In the genomic region with DNA sequence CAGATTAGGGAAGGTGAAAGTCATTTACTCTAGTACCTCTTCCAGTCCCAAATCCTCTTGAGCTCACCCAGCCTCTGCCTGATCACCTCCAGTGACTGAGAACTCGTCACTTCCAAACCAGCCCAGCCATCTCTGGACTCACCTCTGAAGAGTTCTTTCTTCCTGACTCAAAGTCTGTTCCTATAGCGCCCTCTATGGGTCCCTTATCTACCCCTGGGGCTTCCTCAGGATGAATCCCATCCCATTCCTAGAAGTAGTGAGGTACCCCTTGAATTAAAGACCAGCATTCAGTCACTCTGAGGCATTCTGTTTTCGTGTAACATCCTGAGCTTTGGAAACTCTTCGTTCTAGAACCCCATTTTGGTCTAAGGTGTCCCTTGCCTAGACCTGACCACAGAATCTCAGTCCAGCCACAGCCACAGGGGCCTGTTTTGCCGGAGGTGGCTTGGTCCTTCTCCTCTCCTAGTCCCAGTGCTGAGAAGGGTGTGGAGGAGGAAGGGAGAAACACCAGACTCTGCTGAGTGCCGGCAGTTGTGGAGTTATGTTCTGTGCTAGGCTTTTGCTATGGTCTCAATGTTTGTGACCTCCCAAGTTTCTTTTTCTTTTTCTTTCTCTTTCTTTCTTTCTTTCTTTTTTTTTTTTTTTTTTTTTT, we compare ENCODE assay signal across 9 cellular contexts. TPM values are rescaled to one million over a fixed set of nuclear protein-coding genes. Genes with fewer than 3 reads are reported as not detected.
A peak's percentile ranks its signal among the peaks of the same experiment; 100 is the strongest.
DNase-seq lines count a peak whose midpoint lies in the region; ATAC-seq, FAIRE-seq and TF ChIP-seq lines count a peak whose summit lies in the region.
"Had no signal": no experiment of that assay in that cellular context is flagged by ENCODE, and none has a peak within 500 bp of the region (broad histone marks: within the 10 kb centered on the region; RNA-seq: fewer than 3 reads in every experiment).

No MANE protein-coding gene starts in this region.

- H3K9me3 ChIP-seq in uterus, result no peaks in the 10 kb centered on the region

- no peak overlapping the region for H3K27ac ChIP-seq in uterus

- H3K36me3 Mint-ChIP-seq in activated naive CD8-positive, alpha-beta T cell treated with anti-CD3 and anti-CD28 coated beads for 36 hours, result no peaks in the 10 kb centered on the region

- TF ChIP-seq POLR2A in uterus (IDR thresholded peaks at IDR 0.05), result no peak

- no peak for FAIRE-seq in frontal cortex (lab: Jason Lieb, UNC)

- intact Hi-C loops in uterus (cut with DNase I; ENCODE audit: low total_unique reads), result no loop called here

- ATAC-seq in HG02798 (IDR thresholded peaks at IDR 0.05; ENCODE audit: poor library complexity, unreplicated experiment), result no peak

- H3K4me3 Mint-ChIP-seq in activated naive CD8-positive, alpha-beta T cell treated with anti-CD3 and anti-CD28 coated beads for 36 hours, result no peak overlapping the region
- H3K4me3 Mint-ChIP-seq: activated B cell treated with CpG ODN at 0.5 μM for 24 hours had no signal

- H3K4me3 ChIP-seq in LNCaP clone FGC (ENCODE audit: low read depth, low read length) (no peak overlapping the region), uterus (no peak overlapping the region)

- peaks cover 4% of the 10 kb centered on the region for H3K27me3 Mint-ChIP-seq in activated naive CD8-positive, alpha-beta T cell treated with anti-CD3 and anti-CD28 coated beads for 36 hours

- no peaks in the 10 kb centered on the region for H3K36me3 ChIP-seq in uterus

- H3K27me3 ChIP-seq in uterus, result no peaks in the 10 kb centered on the region

- TF ChIP-seq CTCF in LNCaP clone FGC (IDR thresholded peaks at IDR 0.05; ENCODE audit: control insufficient read depth, extremely low read depth, insufficient read depth) (peak; percentile 42), uterus (IDR thresholded peaks at IDR 0.05) (no peak)

- peak; percentile 55 for DNase-seq in EH (ENCODE audit: low read depth)
- DNase-seq in LNCaP clone FGC (ENCODE audit: low read depth), result no peak
- peak; percentile 33 for DNase-seq in RPMI8226
- DNase-seq in iPS-NIHi11 (ENCODE audit: low spot score), result peak; percentile 70
- no peak for DNase-seq in activated naive CD8-positive, alpha-beta T cell treated with anti-CD3 and anti-CD28 coated beads for 36 hours
- DNase-seq in frontal cortex (ENCODE audit: low spot score in 2 of 2), result no peak
- no peak for DNase-seq in uterus
- DNase-seq: activated B cell treated with CpG ODN at 0.5 μM for 24 hours had no signal

- H3K9me3 Mint-ChIP-seq in activated naive CD8-positive, alpha-beta T cell treated with anti-CD3 and anti-CD28 coated beads for 36 hours, result no peaks in the 10 kb centered on the region
- H3K9me3 Mint-ChIP-seq: activated B cell treated with CpG ODN at 0.5 μM for 24 hours had no signal

- no peaks in the 10 kb centered on the region for H3K4me1 Mint-ChIP-seq in activated naive CD8-positive, alpha-beta T cell treated with anti-CD3 and anti-CD28 coated beads for 36 hours

- no peak overlapping the region for H3K27ac Mint-ChIP-seq in activated naive CD8-positive, alpha-beta T cell treated with anti-CD3 and anti-CD28 coated beads for 36 hours
- H3K27ac Mint-ChIP-seq: activated B cell treated with CpG ODN at 0.5 μM for 24 hours had no signal

- no peaks in the 10 kb centered on the region for H3K4me1 ChIP-seq in uterus

RNA-seq across cellular contexts. Expression of a gene that starts 32.7 kb away (rescaled TPM):
- total RNA-seq in activated naive CD8-positive, alpha-beta T cell treated with anti-CD3 and anti-CD28 coated beads for 36 hours, result not detected
- total RNA-seq in frontal cortex (1.2 TPM), uterus (not detected)
- total RNA-seq: activated B cell treated with CpG ODN at 0.5 μM for 24 hours had no signal

RNA-seq across cellular contexts. Expression of a gene that starts 35.1 kb away (rescaled TPM):
- not detected for total RNA-seq in activated naive CD8-positive, alpha-beta T cell treated with anti-CD3 and anti-CD28 coated beads for 36 hours
- 0.41 TPM for total RNA-seq in frontal cortex
- under 1 TPM in 2 of 4 donors, not detected in 2; 0.24 to 0.48 TPM for total RNA-seq in uterus
- total RNA-seq: activated B cell treated with CpG ODN at 0.5 μM for 24 hours had no signal

Comparison
In these comparisons a context has a peak if more than half of its experiments do, and no peak if none do; other contexts are left out.
1. DNase-seq: peak in EH (single experiment), RPMI8226 (single experiment) and iPS-NIHi11 (single experiment); none in LNCaP clone FGC (single experiment), activated naive CD8-positive, alpha-beta T cell treated with anti-CD3 and anti-CD28 coated beads for 36 hours (single experiment), frontal cortex (0 of 2) and uterus (0 of 2).